In the genomic region with DNA sequence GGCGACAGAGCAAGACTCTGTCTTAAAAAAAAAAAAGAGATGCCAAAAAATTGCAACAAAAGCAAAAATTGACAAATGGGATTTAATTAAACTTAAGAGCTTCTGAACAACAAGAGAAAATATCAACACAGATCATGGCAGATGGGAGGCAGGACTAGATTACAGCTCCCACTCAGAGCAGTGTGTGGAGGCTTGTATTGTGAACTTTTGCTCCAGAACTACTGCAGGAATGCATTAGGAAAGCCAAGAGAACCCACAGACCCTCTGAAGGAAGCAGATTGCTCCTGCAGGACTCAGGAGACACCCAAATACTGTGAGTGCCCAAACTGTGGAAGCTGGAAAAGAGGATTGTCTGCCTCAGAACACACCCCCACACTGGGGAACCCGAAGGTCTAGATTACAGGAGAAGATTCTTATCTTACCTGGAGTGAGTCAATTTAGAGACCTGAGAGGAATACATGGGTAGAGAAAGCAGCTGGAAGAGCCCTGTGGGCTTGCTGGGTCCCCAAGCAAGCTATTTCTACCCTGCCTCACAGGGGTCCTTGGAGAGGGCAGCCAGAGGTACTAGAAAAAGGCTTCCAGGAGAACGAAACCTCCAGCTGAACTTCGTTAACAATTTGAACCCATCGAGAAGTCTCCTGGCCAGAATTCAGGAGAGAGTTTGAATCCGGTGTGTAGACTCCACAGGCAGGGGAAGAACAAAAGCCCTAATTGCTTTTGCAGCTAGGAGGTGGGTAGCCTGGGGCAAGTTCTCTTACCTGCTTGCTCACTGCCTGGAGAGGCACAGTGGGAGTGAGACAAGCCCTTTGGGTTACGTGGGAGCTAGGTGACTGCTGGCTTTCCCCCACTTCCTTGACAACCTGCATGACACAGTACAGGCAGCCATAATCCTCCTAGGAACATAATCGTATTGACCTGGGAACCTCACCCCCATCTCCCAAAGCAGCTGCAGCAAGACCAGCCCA, we compare ENCODE assay signal across 15 cellular contexts.
DNase-seq lines count a peak whose midpoint lies in the region; TF ChIP-seq lines count a peak whose summit lies in the region.
"Had no signal": no experiment of that assay in that cellular context is flagged by ENCODE, and none has a peak within 500 bp of the region (broad histone marks: within the 10 kb centered on the region; RNA-seq: fewer than 3 reads in every experiment).

No MANE protein-coding gene starts in this region.

- no peaks in the 10 kb centered on the region for H3F3A ChIP-seq in PC-9 (ENCODE audit: insufficient read depth, low read depth)

- H3K27me3 Mint-ChIP-seq in activated T-helper 2 cell treated with anti-CD3 and anti-CD28 coated beads, Interferon-gamma antibody, Interleukin-2, Interleukin-4, amounts not matched to agents 10 μg/mL and 5 μg/mL and 100 μg/mL, durations not matched to agents 14 hours and 24 hours and 36 hours (ENCODE audit: low read depth), result no peaks in the 10 kb centered on the region

- no peaks in the 10 kb centered on the region for H3K9me2 ChIP-seq in PC-9 (ENCODE audit: insufficient read depth)

- DNase-seq in GM03348 (ENCODE audit: low spot score), result peak; percentile 10
- DNase-seq in PC-9, result peak in 1 of 2 experiments; percentile 48
- DNase-seq in fibroblast of peridontal ligament (ENCODE audit: extremely low read depth), result peak; percentile 41
- DNase-seq in non-pigmented ciliary epithelial cell (ENCODE audit: low read depth), result peak; percentile 13
- DNase-seq in activated T-helper 2 cell treated with anti-CD3 and anti-CD28 coated beads, Interferon-gamma antibody, Interleukin-2, Interleukin-4, amounts not matched to agents 10 μg/mL and 5 μg/mL and 100 μg/mL, durations not matched to agents 14 hours and 24 hours and 36 hours (ENCODE audit: low spot score), result no peak
- DNase-seq in GM13976 (ENCODE audit: low spot score), result no peak
- no peak for DNase-seq in HUDEP-2 (lab: John Stamatoyannopoulos, UW; ENCODE audit: unreplicated experiment in 76 of 76)
- DNase-seq: ACHN; Calu3; KG1; NCI-H146; NCI-H524 treated with DMSO at 0.1 percent for 48 hours; NK-92 treated with Interleukin-12 subunit alpha and Interleukin-12 subunit beta, amount 100 ng/mL, for 24 hours; OCI-M1 had no signal

- peak overlapping the region; percentile 46 for H3K4me2 ChIP-seq in PC-9

- H3K4me1 Mint-ChIP-seq in activated T-helper 2 cell treated with anti-CD3 and anti-CD28 coated beads, Interferon-gamma antibody, Interleukin-2, Interleukin-4, amounts not matched to agents 10 μg/mL and 5 μg/mL and 100 μg/mL, durations not matched to agents 14 hours and 24 hours and 36 hours (ENCODE audit: low read depth), result no peaks in the 10 kb centered on the region

- H3K27me3 ChIP-seq in PC-9 (ENCODE audit: insufficient read depth, low read depth), result no peaks in the 10 kb centered on the region

- H3K36me3 ChIP-seq in PC-9 (ENCODE audit: low read depth), result no peaks in the 10 kb centered on the region

- H3K9me3 Mint-ChIP-seq in activated T-helper 2 cell treated with anti-CD3 and anti-CD28 coated beads, Interferon-gamma antibody, Interleukin-2, Interleukin-4, amounts not matched to agents 10 μg/mL and 5 μg/mL and 100 μg/mL, durations not matched to agents 14 hours and 24 hours and 36 hours, result no peaks in the 10 kb centered on the region

- no peaks in the 10 kb centered on the region for H3K9me3 ChIP-seq in PC-9 (ENCODE audit: insufficient read depth, low read depth)

- H3K27ac ChIP-seq in PC-9, result no peak overlapping the region
- H3K27ac ChIP-seq: RWPE1 had no signal

- no peaks in the 10 kb centered on the region for H3K79me2 ChIP-seq in PC-9 (ENCODE audit: low read depth)

- H4K20me1 ChIP-seq in PC-9 (ENCODE audit: insufficient read depth), result no peaks in the 10 kb centered on the region

- no peak for TF ChIP-seq CTCF in PC-9 (conservative IDR thresholded peaks at IDR 0.05)
- TF ChIP-seq CTCF in GM13976 (IDR thresholded peaks at IDR 0.05; ENCODE audit: borderline replicate concordance, control extremely low read depth, extremely low read depth, insufficient read depth, missing control alignments), result no peak

- H3K4me3 ChIP-seq in PC-9, result no peak overlapping the region; the same call in 1 of the 2 replicates

- peak overlapping the region; percentile 76 for H2AFZ ChIP-seq in PC-9

- intact Hi-C loops in PC-9 (cut with micrococcal nuclease; ENCODE audit: unreplicated experiment), result no loop called here
- intact Hi-C loops in activated T-helper 2 cell treated with anti-CD3 and anti-CD28 coated beads, Interferon-gamma antibody, Interleukin-2, Interleukin-4, amounts not matched to agents 10 μg/mL and 5 μg/mL and 100 μg/mL, durations not matched to agents 14 hours and 24 hours and 36 hours (cut with micrococcal nuclease), result no loop called here

- BruUV-seq in PC-9 (replicated peaks; lab: Mats Ljungman, UMichigan), result no TSS peak

- in situ Hi-C loops in GM13976 (cut with MboI; ENCODE audit: low sequenced_read_pairs, unreplicated experiment), result no loop called here

- H3K36me3 Mint-ChIP-seq in activated T-helper 2 cell treated with anti-CD3 and anti-CD28 coated beads, Interferon-gamma antibody, Interleukin-2, Interleukin-4, amounts not matched to agents 10 μg/mL and 5 μg/mL and 100 μg/mL, durations not matched to agents 14 hours and 24 hours and 36 hours (ENCODE audit: low read depth), result no peaks in the 10 kb centered on the region

- H3K27ac Mint-ChIP-seq in activated T-helper 2 cell treated with anti-CD3 and anti-CD28 coated beads, Interferon-gamma antibody, Interleukin-2, Interleukin-4, amounts not matched to agents 10 μg/mL and 5 μg/mL and 100 μg/mL, durations not matched to agents 14 hours and 24 hours and 36 hours, result no peak overlapping the region

- no peak overlapping the region for H3K4me3 Mint-ChIP-seq in activated T-helper 2 cell treated with anti-CD3 and anti-CD28 coated beads, Interferon-gamma antibody, Interleukin-2, Interleukin-4, amounts not matched to agents 10 μg/mL and 5 μg/mL and 100 μg/mL, durations not matched to agents 14 hours and 24 hours and 36 hours (ENCODE audit: low read depth)

- peaks cover 6% of the 10 kb centered on the region for H3K4me1 ChIP-seq in PC-9 (replicated peaks; ENCODE audit: insufficient read depth)

- CTCF ChIA-PET in PC-9 (lab: Charles Lee), result no interaction called here

- POLR2A ChIA-PET in PC-9 (lab: Charles Lee; ENCODE audit: unreplicated experiment), result no interaction called here

Comparison
In these comparisons a context has a peak if more than half of its experiments do, and no peak if none do; other contexts are left out.
1. DNase-seq: peak in GM03348 (single experiment), fibroblast of peridontal ligament (single experiment) and non-pigmented ciliary epithelial cell (single experiment); none in activated T-helper 2 cell treated with anti-CD3 and anti-CD28 coated beads, Interferon-gamma antibody, Interleukin-2, Interleukin-4, amounts not matched to agents 10 μg/mL and 5 μg/mL and 100 μg/mL, durations not matched to agents 14 hours and 24 hours and 36 hours (single experiment), GM13976 (single experiment) and HUDEP-2 (0 of 76).